ENCODE assay signal across 16 cellular contexts in the genomic region with DNA sequence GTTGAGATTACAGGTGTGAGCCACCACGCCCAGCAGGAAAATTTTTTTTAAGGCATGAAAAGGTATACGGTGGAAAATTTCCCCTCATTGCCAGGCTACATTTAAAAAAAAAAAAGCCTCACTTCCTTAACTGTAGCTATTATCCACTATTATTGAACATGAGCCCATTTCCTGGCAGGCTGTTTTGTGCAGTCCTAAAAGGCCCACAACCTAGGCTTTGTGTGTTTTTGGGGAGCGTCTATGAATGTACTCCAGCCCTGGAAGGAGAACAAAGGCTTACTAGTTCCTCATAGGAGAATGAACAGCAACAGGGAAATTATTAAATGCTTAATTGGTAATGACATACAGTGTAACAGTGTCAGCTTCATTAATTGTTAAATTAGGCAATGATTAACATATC.
DNase-seq lines count a peak whose midpoint lies in the region; ATAC-seq lines count a peak whose summit lies in the region.
"Had no signal": no experiment of that assay in that cellular context is flagged by ENCODE, and none has a peak within 500 bp of the region (broad histone marks: within the 10 kb centered on the region; RNA-seq: fewer than 3 reads in every experiment).

No MANE protein-coding gene starts in this region.

- ATAC-seq in activated naive CD4-positive, alpha-beta T cell treated with anti-CD3 and anti-CD28 coated beads, Interleukin-2, amount 50 U/mL, for 72 hours: no peak
- ATAC-seq in stimulated activated naive CD8-positive, alpha-beta T cell treated with anti-CD3 and anti-CD28 coated beads, Interleukin-15, amount 100 ng/mL, for 72 hours: no peak

- H3K4me3 Mint-ChIP-seq in activated naive CD4-positive, alpha-beta T cell treated with anti-CD3 and anti-CD28 coated beads, Interleukin-2, amount 50 U/mL, for 24 hours: peak overlapping the region; percentile 78
- peak overlapping the region; percentile 72 for H3K4me3 Mint-ChIP-seq in activated naive CD8-positive, alpha-beta T cell
- H3K4me3 Mint-ChIP-seq in immature natural killer cell: peak overlapping the region; percentile 53 to 81 (median 71)
- peak overlapping the region; percentile 72 to 73 for H3K4me3 Mint-ChIP-seq in stimulated activated naive CD8-positive, alpha-beta T cell treated with anti-CD3 and anti-CD28 coated beads, Interleukin-15, amount 100 ng/mL, for 72 hours

- no peaks in the 10 kb centered on the region for H3K27me3 Mint-ChIP-seq in activated naive CD4-positive, alpha-beta T cell treated with anti-CD3 and anti-CD28 coated beads, Interleukin-2, amount 50 U/mL, for 24 hours
- no peaks in the 10 kb centered on the region for H3K27me3 Mint-ChIP-seq in activated naive CD8-positive, alpha-beta T cell
- peaks cover 5 to 18% (median 8%) of the 10 kb centered on the region in 3 donors for H3K27me3 Mint-ChIP-seq in immature natural killer cell (ENCODE audit: low read depth in 3 of 3)
- no peaks in the 10 kb centered on the region for H3K27me3 Mint-ChIP-seq in stimulated activated naive CD8-positive, alpha-beta T cell treated with anti-CD3 and anti-CD28 coated beads, Interleukin-15, amount 100 ng/mL, for 72 hours

- H3K4me1 ChIP-seq in HAP-1: no peaks in the 10 kb centered on the region

- no peak overlapping the region for H3K27ac Mint-ChIP-seq in activated naive CD4-positive, alpha-beta T cell treated with anti-CD3 and anti-CD28 coated beads, Interleukin-2, amount 50 U/mL, for 24 hours
- no peak overlapping the region for H3K27ac Mint-ChIP-seq in activated naive CD4-positive, alpha-beta T cell treated with anti-CD3 and anti-CD28 coated beads, Interleukin-2, amount 50 U/mL, for 72 hours
- H3K27ac Mint-ChIP-seq in activated naive CD8-positive, alpha-beta T cell: peak overlapping the region; percentile 66
- H3K27ac Mint-ChIP-seq in immature natural killer cell: peak overlapping the region in 4 of 6 donors; percentile 66 to 88 (median 73)
- peak overlapping the region in 1 of 2 donors; percentile 25 for H3K27ac Mint-ChIP-seq in stimulated activated naive CD8-positive, alpha-beta T cell treated with anti-CD3 and anti-CD28 coated beads, Interleukin-15, amount 100 ng/mL, for 72 hours
- H3K27ac Mint-ChIP-seq: progenitor cell of endocrine pancreas had no signal

- H3K4me3 ChIP-seq in HAP-1: no peak overlapping the region
- H3K4me3 ChIP-seq: BLaER1 treated with 17β-estradiol and CSF1 and Interleukin-3, amounts not matched to agents 10 nM and 100 nM had no signal

- H3K36me3 ChIP-seq in HAP-1 (replicated peaks): no peaks in the 10 kb centered on the region
- H3K36me3 ChIP-seq: BLaER1 treated with 17β-estradiol and CSF1 and Interleukin-3, amounts not matched to agents 10 nM and 100 nM; neutrophil had no signal

- no peak for DNase-seq in activated naive CD4-positive, alpha-beta T cell treated with anti-CD3 and anti-CD28 coated beads, Interleukin-2, amount 50 U/mL, for 72 hours (ENCODE audit: low spot score in 2 of 2)
- DNase-seq in immature natural killer cell (no peak), putamen (ENCODE audit: low spot score) (no peak), HAP-1 (ENCODE audit: low spot score in 2 of 2) (no peak)
- DNase-seq in stimulated activated naive CD8-positive, alpha-beta T cell treated with anti-CD3 and anti-CD28 coated beads, Interleukin-15, amount 100 ng/mL, for 72 hours: no peak
- DNase-seq: activated CD8-positive, alpha-beta memory T cell treated with anti-CD3 and anti-CD28 coated beads, Interleukin-2, amount 50 U/mL, for 48 hours; effector CD8-positive, alpha-beta T cell; erythroblast; hippocampal formation; NCI-H146; stimulated activated CD8-positive, alpha-beta memory T cell treated with anti-CD3 and anti-CD28 coated beads, Interleukin-4, amount 100 ng/mL, for 48 hours had no signal

- in situ Hi-C loops in HAP-1 (cut with MboI; ENCODE audit: low sequenced_read_pairs): loop anchor here (5.0 to 10.0 kb wide), 3 partner anchors 72 to 245 kb away; no protein-coding TSS in a partner anchor

- H3K9me3 ChIP-seq in HAP-1: no peaks in the 10 kb centered on the region
- H3K9me3 ChIP-seq: BLaER1 treated with 17β-estradiol and CSF1 and Interleukin-3, amounts not matched to agents 10 nM and 100 nM; neutrophil had no signal

- no peaks in the 10 kb centered on the region for H3K9me3 Mint-ChIP-seq in activated naive CD4-positive, alpha-beta T cell treated with anti-CD3 and anti-CD28 coated beads, Interleukin-2, amount 50 U/mL, for 24 hours
- peaks cover 0 to 5% of the 10 kb centered on the region in 2 donors for H3K9me3 Mint-ChIP-seq in activated naive CD4-positive, alpha-beta T cell treated with anti-CD3 and anti-CD28 coated beads, Interleukin-2, amount 50 U/mL, for 72 hours
- no peaks in the 10 kb centered on the region for H3K9me3 Mint-ChIP-seq in activated naive CD8-positive, alpha-beta T cell (ENCODE audit: low read depth)
- H3K9me3 Mint-ChIP-seq in immature natural killer cell: no peaks in the 10 kb centered on the region
- no peaks in the 10 kb centered on the region for H3K9me3 Mint-ChIP-seq in stimulated activated naive CD8-positive, alpha-beta T cell treated with anti-CD3 and anti-CD28 coated beads, Interleukin-15, amount 100 ng/mL, for 72 hours

- no peaks in the 10 kb centered on the region for H3K27me3 ChIP-seq in HAP-1 (ENCODE audit: low read depth)

- peaks cover 78% of the 10 kb centered on the region for H3K4me1 Mint-ChIP-seq in activated naive CD4-positive, alpha-beta T cell treated with anti-CD3 and anti-CD28 coated beads, Interleukin-2, amount 50 U/mL, for 24 hours
- peaks cover 70% of the 10 kb centered on the region for H3K4me1 Mint-ChIP-seq in activated naive CD8-positive, alpha-beta T cell (ENCODE audit: low read depth)
- H3K4me1 Mint-ChIP-seq in immature natural killer cell: peaks cover 54 to 56% of the 10 kb centered on the region in 2 donors
- H3K4me1 Mint-ChIP-seq in stimulated activated naive CD8-positive, alpha-beta T cell treated with anti-CD3 and anti-CD28 coated beads, Interleukin-15, amount 100 ng/mL, for 72 hours: peaks cover 75% of the 10 kb centered on the region

- H3K36me3 Mint-ChIP-seq in activated naive CD4-positive, alpha-beta T cell treated with anti-CD3 and anti-CD28 coated beads, Interleukin-2, amount 50 U/mL, for 24 hours: no peaks in the 10 kb centered on the region
- peaks cover 0 to 10% of the 10 kb centered on the region in 2 donors for H3K36me3 Mint-ChIP-seq in activated naive CD4-positive, alpha-beta T cell treated with anti-CD3 and anti-CD28 coated beads, Interleukin-2, amount 50 U/mL, for 72 hours
- no peaks in the 10 kb centered on the region for H3K36me3 Mint-ChIP-seq in activated naive CD8-positive, alpha-beta T cell
- H3K36me3 Mint-ChIP-seq in immature natural killer cell: no peaks in the 10 kb centered on the region

Comparison
In these comparisons a context has a peak if more than half of its experiments do, and no peak if none do; other contexts are left out.
1. H3K27ac Mint-ChIP-seq: peak in activated naive CD8-positive, alpha-beta T cell (single experiment) and immature natural killer cell (4 of 6); none in activated naive CD4-positive, alpha-beta T cell treated with anti-CD3 and anti-CD28 coated beads, Interleukin-2, amount 50 U/mL, for 24 hours (single experiment) and activated naive CD4-positive, alpha-beta T cell treated with anti-CD3 and anti-CD28 coated beads, Interleukin-2, amount 50 U/mL, for 72 hours (0 of 2).
2. Peak in every context shown above with its lines, with median percentiles within 50 percentile points of each other: H3K4me3 Mint-ChIP-seq.